14 cellular contexts compared by ENCODE assay signal in the genomic region with DNA sequence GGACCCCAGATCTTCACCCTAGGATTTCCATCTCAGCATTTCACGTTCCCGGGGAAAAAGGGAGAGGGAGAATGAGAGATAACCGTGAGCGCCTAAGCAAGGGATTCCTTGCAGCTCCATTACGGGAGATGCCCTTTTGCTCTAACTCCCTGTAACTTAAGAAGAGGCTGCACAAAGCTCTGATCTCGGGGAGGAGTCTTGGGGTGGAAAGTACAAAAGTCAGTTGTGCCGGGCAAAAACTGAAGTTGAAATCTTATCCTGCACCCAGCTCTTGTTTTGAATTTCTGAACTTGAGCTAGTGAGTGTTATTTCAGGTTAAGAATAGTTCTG.
DNase-seq lines count a peak whose midpoint lies in the region; ATAC-seq, FAIRE-seq and TF ChIP-seq lines count a peak whose summit lies in the region.
"Had no signal": no experiment of that assay in that cellular context is flagged by ENCODE, and none has a peak within 500 bp of the region (broad histone marks: within the 10 kb centered on the region; RNA-seq: fewer than 3 reads in every experiment).

No MANE protein-coding gene starts in this region.

- no peaks in the 10 kb centered on the region for H3K9me3 Mint-ChIP-seq in astrocyte (ENCODE audit: unreplicated experiment)

- no peaks in the 10 kb centered on the region for H4K20me1 ChIP-seq in astrocyte (ENCODE audit: insufficient read depth, low read length)

- no peaks in the 10 kb centered on the region for H3K36me3 Mint-ChIP-seq in astrocyte (ENCODE audit: low read depth, unreplicated experiment)

- H3K36me3 ChIP-seq in astrocyte (ENCODE audit: insufficient read depth, low read length) = no peaks in the 10 kb centered on the region
- no peaks in the 10 kb centered on the region for H3K36me3 ChIP-seq in iPS-20b (ENCODE audit: insufficient read depth, low read depth, low read length)
- H3K36me3 ChIP-seq in skeletal muscle satellite cell (ENCODE audit: insufficient read depth, low read length) = no peaks in the 10 kb centered on the region
- H3K36me3 ChIP-seq in body of pancreas (replicated peaks in 1 of 2; ENCODE audit: insufficient read depth in 1 of 2, low read depth in 2 of 2) = no peaks in the 10 kb centered on the region

- H3K4me2 ChIP-seq in astrocyte (ENCODE audit: low read length) = peak overlapping the region; percentile 89
- H3K4me2 ChIP-seq in skeletal muscle satellite cell (ENCODE audit: low read length) = peak overlapping the region; percentile 91

- DNase-seq in DMS 273 (lab: John Stamatoyannopoulos, UW; ENCODE audit: unreplicated experiment) = peak; percentile 31
- no peak for DNase-seq in DMS 273 treated with DMSO at 0.1 percent for 48 hours (lab: John Stamatoyannopoulos, UW)
- no peak for DNase-seq in astrocyte (ENCODE audit: low read depth)
- DNase-seq in NCI-H146 (lab: John Stamatoyannopoulos, UW) = no peak
- no peak for DNase-seq in body of pancreas
- no peak for DNase-seq in germinal center (ENCODE audit: low spot score)
- DNase-seq: activated gamma-delta T cell; effector memory CD4-positive, alpha-beta T cell; GF-D8; left ventricle myocardium superior had no signal

- H3K27me3 Mint-ChIP-seq in astrocyte (ENCODE audit: low read depth, unreplicated experiment) = peaks cover 12% of the 10 kb centered on the region

- H3K9ac ChIP-seq in astrocyte (ENCODE audit: low read length) (peak overlapping the region; percentile 16), iPS-20b (ENCODE audit: low read depth, low read length) (peak overlapping the region; percentile 66; the same call in 1 of the 2 replicates), skeletal muscle satellite cell (ENCODE audit: low read depth, low read length) (peak overlapping the region; percentile 25)

- H2AFZ ChIP-seq in astrocyte (ENCODE audit: low read depth, low read length) = peak overlapping the region; percentile 83

- intact Hi-C loops in body of pancreas (cut with DNase I) = no loop called here

- FAIRE-seq in astrocyte (lab: Jason Lieb, UNC) = no peak
- FAIRE-seq: TTC549 had no signal

- H3K4me3 ChIP-seq in astrocyte (ENCODE audit: insufficient read depth, low read depth, low read length) (peak overlapping the region; percentile 55), iPS-20b (ENCODE audit: low read length) (peak overlapping the region; percentile 84), skeletal muscle satellite cell (ENCODE audit: low read length) (peak overlapping the region; percentile 70), body of pancreas (no peak overlapping the region)

- H3K27ac Mint-ChIP-seq in astrocyte (ENCODE audit: unreplicated experiment) = no peak overlapping the region

- no peak for ATAC-seq in body of pancreas
- ATAC-seq: left ventricle myocardium superior had no signal

- H3K79me2 ChIP-seq in astrocyte (ENCODE audit: insufficient read depth, low read length) = no peaks in the 10 kb centered on the region

- TF ChIP-seq POLR2A in body of pancreas (IDR thresholded peaks at IDR 0.05) = no peak

- H3K4me3 Mint-ChIP-seq in astrocyte (ENCODE audit: unreplicated experiment) = peak overlapping the region; percentile 81

- H3K9me3 ChIP-seq in astrocyte (ENCODE audit: insufficient read depth, low read depth, low read length) (no peaks in the 10 kb centered on the region), iPS-20b (ENCODE audit: insufficient read depth, low read depth, low read length) (no peaks in the 10 kb centered on the region), skeletal muscle satellite cell (replicated peaks; ENCODE audit: low read length) (no peaks in the 10 kb centered on the region), body of pancreas (no peaks in the 10 kb centered on the region)

- H3K4me1 ChIP-seq in astrocyte (ENCODE audit: insufficient read depth, low read length) = peaks cover 7% of the 10 kb centered on the region
- H3K4me1 ChIP-seq in iPS-20b (ENCODE audit: insufficient read depth, low read length) = peaks cover 34% of the 10 kb centered on the region; the same call in 1 of the 2 replicates
- H3K4me1 ChIP-seq in skeletal muscle satellite cell (ENCODE audit: control insufficient read depth, insufficient read depth, low read length) = no peaks in the 10 kb centered on the region
- H3K4me1 ChIP-seq in body of pancreas = peaks cover 15% of the 10 kb centered on the region

- peaks cover 28% of the 10 kb centered on the region for H3K27me3 ChIP-seq in astrocyte (ENCODE audit: insufficient read depth, low read length)
- H3K27me3 ChIP-seq in iPS-20b (ENCODE audit: insufficient read depth, low read length) = peaks cover 26% of the 10 kb centered on the region
- peaks cover 79% of the 10 kb centered on the region for H3K27me3 ChIP-seq in skeletal muscle satellite cell (ENCODE audit: control insufficient read depth, insufficient read depth, low read length)
- H3K27me3 ChIP-seq in body of pancreas = peaks cover 0 to 11% of the 10 kb centered on the region in 2 donors

- H3K27ac ChIP-seq in astrocyte (ENCODE audit: low read depth, low read length) = no peak overlapping the region
- H3K27ac ChIP-seq in iPS-20b (ENCODE audit: low read length) = peak overlapping the region; percentile 10
- no peak overlapping the region for H3K27ac ChIP-seq in body of pancreas
- H3K27ac ChIP-seq: 22Rv1 had no signal

- WGBS in body of pancreas, 2 donors = 15 to 20% methylated on average over 7 of the region's 7 CpGs

- H3K4me1 Mint-ChIP-seq in astrocyte (ENCODE audit: low read depth, unreplicated experiment) = no peaks in the 10 kb centered on the region

- TF ChIP-seq CTCF in astrocyte (IDR thresholded peaks at IDR 0.05; ENCODE audit: insufficient read depth, low read depth, low read length) = no peak
- no peak for TF ChIP-seq CTCF in body of pancreas (IDR thresholded peaks at IDR 0.05)

Comparison
In these comparisons a context has a peak if more than half of its experiments do, and no peak if none do; other contexts are left out.
1. H3K4me3 ChIP-seq: peak in astrocyte (single experiment), iPS-20b (single experiment) and skeletal muscle satellite cell (single experiment); none in body of pancreas (0 of 2).
2. H3K9ac ChIP-seq: peak in every context shown above with its lines; median percentile 66 in iPS-20b; 25 in skeletal muscle satellite cell; 16 in astrocyte.